Comparison of ENCODE assay signal across 21 cellular contexts in the genomic region with DNA sequence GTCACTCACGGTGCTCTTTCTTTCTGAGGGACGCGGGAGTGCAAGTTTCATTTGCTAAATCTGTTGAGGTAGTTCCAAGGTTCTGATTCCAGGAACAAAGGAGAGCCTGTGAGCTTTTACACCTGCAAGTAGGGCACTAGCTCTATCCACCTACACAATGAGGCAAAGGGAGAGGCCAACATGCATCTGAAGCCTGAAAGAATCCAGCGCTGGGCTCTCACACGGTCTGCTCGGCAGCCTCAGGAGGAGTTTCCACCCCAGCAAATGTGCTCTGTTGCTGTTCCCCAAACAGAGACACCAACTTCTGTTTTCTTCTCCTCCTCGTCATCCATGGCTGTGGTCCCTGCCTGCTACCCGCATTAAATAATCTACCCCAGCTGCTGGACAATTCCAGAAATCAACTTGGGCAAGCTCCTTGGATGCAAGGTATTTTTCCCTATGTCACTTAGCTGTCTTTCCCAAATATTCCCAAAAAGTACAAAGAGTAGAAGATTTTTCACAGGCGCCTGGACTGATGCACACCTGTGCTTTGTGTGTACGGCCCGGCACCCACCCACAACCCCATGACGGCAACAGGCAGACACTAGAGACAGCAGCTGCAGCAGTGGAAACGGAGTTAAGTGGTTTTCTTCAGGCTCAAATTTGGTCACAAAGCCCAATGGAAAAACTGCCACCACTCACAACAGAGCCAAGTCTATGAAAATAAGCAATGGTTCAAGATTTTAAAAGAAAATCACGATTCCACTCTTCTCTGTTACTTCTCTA.
DNase-seq lines count a peak whose midpoint lies in the region; ATAC-seq and TF ChIP-seq lines count a peak whose summit lies in the region.
"Had no signal": no experiment of that assay in that cellular context is flagged by ENCODE, and none has a peak within 500 bp of the region (broad histone marks: within the 10 kb centered on the region; RNA-seq: fewer than 3 reads in every experiment).

No MANE protein-coding gene starts in this region.

- intact Hi-C loops in CD4-positive, alpha-beta T cell (cut with DNase I, micrococcal nuclease), result no loop called here

- H2AFZ ChIP-seq in SU-DHL-6 (ENCODE audit: low read depth, low read length, severe bottlenecking), result no peak overlapping the region

- H3K36me3 Mint-ChIP-seq in naive B cell, result no peaks in the 10 kb centered on the region
- H3K36me3 Mint-ChIP-seq in CD4-positive, alpha-beta T cell (ENCODE audit: low read depth), result peaks cover 7% of the 10 kb centered on the region
- H3K36me3 Mint-ChIP-seq: CD14-positive monocyte had no signal

- DNase-seq in AG08395 (ENCODE audit: low spot score) (peak; percentile 21), GM13977 (ENCODE audit: low spot score) (peak; percentile 40), naive B cell (peak; percentile 60), left lobe of liver (ENCODE audit: low spot score) (no peak)
- no peak for DNase-seq in CD4-positive, alpha-beta T cell
- DNase-seq: Caco-2, DMS153, EL, H9, KG1, NCI-H1092 treated with DMSO at 0.1 percent for 48 hours, NCI-H1694, NCI-H345, NCI-H526, SJCRH30, SW 1271 had no signal

- H3K4me1 Mint-ChIP-seq in naive B cell, result peaks cover 67 to 98% (median 76%) of the 10 kb centered on the region in 3 donors
- peaks cover 26% of the 10 kb centered on the region for H3K4me1 Mint-ChIP-seq in CD4-positive, alpha-beta T cell (ENCODE audit: low read depth)

- H3K9me3 Mint-ChIP-seq in naive B cell, result peaks cover 0 to 2% (median 0%) of the 10 kb centered on the region in 7 donors
- H3K9me3 Mint-ChIP-seq in CD4-positive, alpha-beta T cell, result no peaks in the 10 kb centered on the region
- H3K9me3 Mint-ChIP-seq: CD14-positive monocyte, H9 had no signal

- no peaks in the 10 kb centered on the region for H3K9me2 ChIP-seq in SU-DHL-6 (replicated peaks; ENCODE audit: insufficient read depth, low read length)

- peak overlapping the region; percentile 20 for H3K27ac ChIP-seq in SU-DHL-6 (ENCODE audit: low read depth, low read length)
- H3K27ac ChIP-seq in CD4-positive, alpha-beta T cell (ENCODE audit: low read depth, low read length), result no peak overlapping the region
- H3K27ac ChIP-seq: RWPE1, SJCRH30 had no signal

- peaks cover 17% of the 10 kb centered on the region; the same call in 1 of the 2 replicates for H3F3A ChIP-seq in SU-DHL-6 (ENCODE audit: insufficient read depth)

- H3K4me3 ChIP-seq in SU-DHL-6 (ENCODE audit: insufficient read depth, low read length, poor library complexity, severe bottlenecking), result no peak overlapping the region
- H3K4me3 ChIP-seq: SJCRH30 had no signal

- H3K9me3 ChIP-seq in SU-DHL-6 (ENCODE audit: insufficient read depth, low read length), result no peaks in the 10 kb centered on the region
- no peaks in the 10 kb centered on the region for H3K9me3 ChIP-seq in CD4-positive, alpha-beta T cell (ENCODE audit: control insufficient read depth, low read length)
- H3K9me3 ChIP-seq: Caco-2, SJCRH30 had no signal

- no peaks in the 10 kb centered on the region for H4K20me1 ChIP-seq in SU-DHL-6 (ENCODE audit: low read depth, low read length)

- peak; percentile 80 to 83 for ATAC-seq in naive B cell (ENCODE audit: low read depth in 2 of 2)
- ATAC-seq in HG03280 (IDR thresholded peaks at IDR 0.05; ENCODE audit: unreplicated experiment), result no peak
- ATAC-seq in HG03520 (IDR thresholded peaks at IDR 0.05; ENCODE audit: unreplicated experiment), result no peak
- no peak for ATAC-seq in CD4-positive, alpha-beta T cell (ENCODE audit: poor library complexity)
- ATAC-seq in left lobe of liver, result no peak

- CTCF ChIA-PET in CD4-positive, alpha-beta T cell (lab: Charles Lee), result no interaction called here

- in situ Hi-C loops in GM13977 (cut with MboI; ENCODE audit: low pct_unique_long_range_greater_than_20kb, low sequenced_read_pairs, unreplicated experiment), result no loop called here

- no peak overlapping the region for H3K9ac ChIP-seq in SU-DHL-6 (ENCODE audit: low read length)

- H3K36me3 ChIP-seq in SU-DHL-6 (ENCODE audit: low read length), result peaks cover 2% of the 10 kb centered on the region; the same call in 1 of the 2 replicates
- H3K36me3 ChIP-seq: SJCRH30 had no signal

- H3K79me2 ChIP-seq in SU-DHL-6 (ENCODE audit: insufficient read depth, low read length), result no peaks in the 10 kb centered on the region

- TF ChIP-seq CTCF in GM13977 (IDR thresholded peaks at IDR 0.05; ENCODE audit: extremely low read depth, insufficient read depth, missing control alignments), result no peak
- no peak for TF ChIP-seq CTCF in SU-DHL-6 (IDR thresholded peaks at IDR 0.05; ENCODE audit: insufficient read depth, low read length, poor library complexity, severe bottlenecking)
- TF ChIP-seq CTCF in CD4-positive, alpha-beta T cell (IDR thresholded peaks at IDR 0.05), result no peak

- H3K27me3 ChIP-seq in SU-DHL-6 (ENCODE audit: low read length), result no peaks in the 10 kb centered on the region
- H3K27me3 ChIP-seq in CD4-positive, alpha-beta T cell (ENCODE audit: control insufficient read depth, insufficient read depth, low read length), result no peaks in the 10 kb centered on the region
- H3K27me3 ChIP-seq: SJCRH30 had no signal

- H3K4me3 Mint-ChIP-seq in naive B cell, result peak overlapping the region; percentile 60 to 93 (median 81)
- no peak overlapping the region for H3K4me3 Mint-ChIP-seq in CD4-positive, alpha-beta T cell
- H3K4me3 Mint-ChIP-seq: CD14-positive monocyte, H9 had no signal

- peak overlapping the region; percentile 78 to 99 (median 96) for H3K27ac Mint-ChIP-seq in naive B cell
- H3K27ac Mint-ChIP-seq in CD4-positive, alpha-beta T cell, result no peak overlapping the region
- H3K27ac Mint-ChIP-seq: H9 had no signal

- POLR2A ChIA-PET in CD4-positive, alpha-beta T cell (lab: Charles Lee), result no interaction called here

- H3K4me2 ChIP-seq in SU-DHL-6 (ENCODE audit: low read depth, low read length, poor library complexity, severe bottlenecking), result peak overlapping the region; percentile 34

- H3K27me3 Mint-ChIP-seq in naive B cell, result no peaks in the 10 kb centered on the region
- no peaks in the 10 kb centered on the region for H3K27me3 Mint-ChIP-seq in CD4-positive, alpha-beta T cell

Comparison
In these comparisons a context has a peak if more than half of its experiments do, and no peak if none do; other contexts are left out.
1. DNase-seq: peak in AG08395 (single experiment), GM13977 (single experiment) and naive B cell (single experiment); none in CD4-positive, alpha-beta T cell (0 of 10) and left lobe of liver (single experiment).
2. ATAC-seq: peak in naive B cell (2 of 2); none in HG03280 (single experiment), HG03520 (single experiment), CD4-positive, alpha-beta T cell (single experiment) and left lobe of liver (single experiment).